24 cellular contexts compared by ENCODE assay signal in genomic region chr12:93860659-93861373, GRCh38.
DNase-seq lines count a peak whose midpoint lies in the region; ATAC-seq and TF ChIP-seq lines count a peak whose summit lies in the region.
"Had no signal": no experiment of that assay in that cellular context is flagged by ENCODE, and none has a peak within 500 bp of the region (broad histone marks: within the 10 kb centered on the region; RNA-seq: fewer than 3 reads in every experiment).

No MANE protein-coding gene starts in this region.

- H3K9me3 Mint-ChIP-seq in CD4-positive, CD25-positive, alpha-beta regulatory T cell: peaks cover 0 to 17% (median 0%) of the 10 kb centered on the region in 7 donors
- H3K9me3 Mint-ChIP-seq in activated T-helper 17 cell treated with anti-CD3 and anti-CD28 coated beads, Interleukin-2, amount 50 U/mL, for 72 hours: peaks cover 4% of the 10 kb centered on the region

- H3K4me3 Mint-ChIP-seq in CD4-positive, CD25-positive, alpha-beta regulatory T cell: peak overlapping the region in 2 of 4 donors; percentile 48 to 93
- H3K4me3 Mint-ChIP-seq in activated T-helper 17 cell treated with anti-CD3 and anti-CD28 coated beads, Interleukin-2, amount 50 U/mL, for 72 hours: peak overlapping the region; percentile 45
- H3K4me3 Mint-ChIP-seq: activated CD4-positive, alpha-beta T cell treated with anti-CD3 and anti-CD28 coated beads, Interleukin-2, amount 10 ng/mL, durations not matched to agents 7 days and 5 days; CD8-positive, alpha-beta T cell; dendritic cell treated with granulocyte-macrophage colony-stimulating factor and Interleukin-4, amounts not matched to agents 40 ng/mL and 50 ng/mL, for 4 days; T-helper 1 cell treated with Interleukin-12 subunit alpha and Interleukin-12 subunit beta and Interleukin-4 antibody, amounts not matched to agents 30 μg/mL and 1 μg/mL, for 36 hours had no signal

- ATAC-seq in CD4-positive, CD25-positive, alpha-beta regulatory T cell (ENCODE audit: low read depth in 2 of 2): no peak
- peak; percentile 80 for ATAC-seq in activated T-helper 17 cell treated with anti-CD3 and anti-CD28 coated beads, Interleukin-2, amount 50 U/mL, for 72 hours (replicated peaks)
- ATAC-seq in foreskin keratinocyte: no peak
- ATAC-seq: CD8-positive, alpha-beta T cell; lower lobe of right lung; psoas muscle had no signal

- peaks cover 7% of the 10 kb centered on the region for H3K36me3 Mint-ChIP-seq in CD4-positive, CD25-positive, alpha-beta regulatory T cell
- H3K36me3 Mint-ChIP-seq in activated T-helper 17 cell treated with anti-CD3 and anti-CD28 coated beads, Interleukin-2, amount 50 U/mL, for 72 hours (ENCODE audit: low read depth): peaks cover 6% of the 10 kb centered on the region

- DNase-seq in CD4-positive, CD25-positive, alpha-beta regulatory T cell: peak in 1 of 3 donors; percentile 42
- peak; percentile 56 for DNase-seq in Daoy (ENCODE audit: low read depth)
- DNase-seq in kidney glomerular epithelial cell (lab: John Stamatoyannopoulos, UW): peak; percentile 29
- DNase-seq in NCI-H524 treated with DMSO at 0.1 percent for 48 hours (lab: John Stamatoyannopoulos, UW): no peak
- DNase-seq in DMS114 treated with DMSO at 0.1 percent for 48 hours (lab: John Stamatoyannopoulos, UW; ENCODE audit: unreplicated experiment): no peak
- DNase-seq in foreskin keratinocyte: no peak
- no peak for DNase-seq in NCI-H1048 (lab: John Stamatoyannopoulos, UW)
- DNase-seq: activated CD4-positive, alpha-beta T cell treated with anti-CD3 and anti-CD28 coated beads, Interleukin-2, amount 10 ng/mL, durations not matched to agents 7 days and 5 days; activated effector memory CD4-positive, alpha-beta T cell treated with anti-CD3 and anti-CD28 coated beads, Interleukin-2, amount 50 U/mL, for 16 hours; adrenal gland; CD8-positive, alpha-beta T cell; islet precursor cell; lower lobe of right lung; NCI-H1694 treated with DMSO at 0.1 percent for 48 hours; NCI-H2171 treated with DMSO at 0.1 percent for 48 hours; NCI-H526 treated with DMSO at 0.1 percent for 48 hours; psoas muscle; trophoblast cell had no signal

- no peaks in the 10 kb centered on the region for H3K27me3 Mint-ChIP-seq in CD4-positive, CD25-positive, alpha-beta regulatory T cell
- no peaks in the 10 kb centered on the region for H3K27me3 Mint-ChIP-seq in activated T-helper 17 cell treated with anti-CD3 and anti-CD28 coated beads, Interleukin-2, amount 50 U/mL, for 72 hours
- H3K27me3 Mint-ChIP-seq: activated CD4-positive, alpha-beta T cell treated with anti-CD3 and anti-CD28 coated beads, Interleukin-2, amount 10 ng/mL, durations not matched to agents 7 days and 5 days; dendritic cell treated with granulocyte-macrophage colony-stimulating factor and Interleukin-4, amounts not matched to agents 40 ng/mL and 50 ng/mL, for 4 days had no signal

- no peaks in the 10 kb centered on the region for H3K27me3 ChIP-seq in CD4-positive, CD25-positive, alpha-beta regulatory T cell (ENCODE audit: control insufficient read depth, insufficient read depth, low read length)
- H3K27me3 ChIP-seq in foreskin keratinocyte: no peaks in the 10 kb centered on the region
- H3K27me3 ChIP-seq: adrenal gland, cardiac muscle cell had no signal

- H3K4me1 ChIP-seq in CD4-positive, CD25-positive, alpha-beta regulatory T cell (ENCODE audit: control insufficient read depth, insufficient read depth, low read length, poor library complexity, severe bottlenecking): no peaks in the 10 kb centered on the region
- no peaks in the 10 kb centered on the region for H3K4me1 ChIP-seq in foreskin keratinocyte
- H3K4me1 ChIP-seq: psoas muscle had no signal

- H3K27ac Mint-ChIP-seq in CD4-positive, CD25-positive, alpha-beta regulatory T cell: peak overlapping the region; percentile 65 to 82 (median 67)
- peak overlapping the region; percentile 91 for H3K27ac Mint-ChIP-seq in activated T-helper 17 cell treated with anti-CD3 and anti-CD28 coated beads, Interleukin-2, amount 50 U/mL, for 72 hours
- H3K27ac Mint-ChIP-seq: activated CD4-positive, alpha-beta T cell treated with anti-CD3 and anti-CD28 coated beads, Interleukin-2, amount 10 ng/mL, durations not matched to agents 7 days and 5 days; CD8-positive, alpha-beta T cell; dendritic cell treated with granulocyte-macrophage colony-stimulating factor and Interleukin-4, amounts not matched to agents 40 ng/mL and 50 ng/mL, for 4 days; T-helper 1 cell treated with Interleukin-12 subunit alpha and Interleukin-12 subunit beta and Interleukin-4 antibody, amounts not matched to agents 30 μg/mL and 1 μg/mL, for 36 hours had no signal

- H3K36me3 ChIP-seq in CD4-positive, CD25-positive, alpha-beta regulatory T cell (ENCODE audit: control insufficient read depth, insufficient read depth, low read length): no peaks in the 10 kb centered on the region
- H3K36me3 ChIP-seq: adrenal gland, cardiac muscle cell, lower lobe of right lung had no signal

- TF ChIP-seq CTCF in foreskin keratinocyte (conservative IDR thresholded peaks at IDR 0.05): no peak

- H3K27ac ChIP-seq in CD4-positive, CD25-positive, alpha-beta regulatory T cell (ENCODE audit: insufficient read depth, low read length, poor library complexity, severe bottlenecking): no peak overlapping the region
- no peak overlapping the region for H3K27ac ChIP-seq in foreskin keratinocyte
- H3K27ac ChIP-seq: adrenal gland, cardiac muscle cell, KMS-11, lower lobe of right lung, psoas muscle, RWPE1 had no signal

- peaks cover 0 to 13% (median 8%) of the 10 kb centered on the region in 4 donors for H3K4me1 Mint-ChIP-seq in CD4-positive, CD25-positive, alpha-beta regulatory T cell
- H3K4me1 Mint-ChIP-seq in activated T-helper 17 cell treated with anti-CD3 and anti-CD28 coated beads, Interleukin-2, amount 50 U/mL, for 72 hours: peaks cover 10% of the 10 kb centered on the region

- peaks cover 12 to 14% of the 10 kb centered on the region in 2 experiments for H3K9me3 ChIP-seq in CD4-positive, CD25-positive, alpha-beta regulatory T cell (ENCODE audit: control insufficient read depth in 2 of 2, low read length in 2 of 2)

- peak overlapping the region; percentile 53 for H3K4me3 ChIP-seq in CD4-positive, CD25-positive, alpha-beta regulatory T cell (ENCODE audit: low read depth, low read length)
- H3K4me3 ChIP-seq: adrenal gland, cardiac muscle cell, lower lobe of right lung, psoas muscle had no signal

Comparison
In these comparisons a context has a peak if more than half of its experiments do, and no peak if none do; other contexts are left out.
1. DNase-seq: peak in Daoy (single experiment) and kidney glomerular epithelial cell (single experiment); none in NCI-H524 treated with DMSO at 0.1 percent for 48 hours (single experiment), DMS114 treated with DMSO at 0.1 percent for 48 hours (single experiment), foreskin keratinocyte (0 of 2) and NCI-H1048 (single experiment).